1 cellular context compared by ENCODE assay signal in the genomic region with DNA sequence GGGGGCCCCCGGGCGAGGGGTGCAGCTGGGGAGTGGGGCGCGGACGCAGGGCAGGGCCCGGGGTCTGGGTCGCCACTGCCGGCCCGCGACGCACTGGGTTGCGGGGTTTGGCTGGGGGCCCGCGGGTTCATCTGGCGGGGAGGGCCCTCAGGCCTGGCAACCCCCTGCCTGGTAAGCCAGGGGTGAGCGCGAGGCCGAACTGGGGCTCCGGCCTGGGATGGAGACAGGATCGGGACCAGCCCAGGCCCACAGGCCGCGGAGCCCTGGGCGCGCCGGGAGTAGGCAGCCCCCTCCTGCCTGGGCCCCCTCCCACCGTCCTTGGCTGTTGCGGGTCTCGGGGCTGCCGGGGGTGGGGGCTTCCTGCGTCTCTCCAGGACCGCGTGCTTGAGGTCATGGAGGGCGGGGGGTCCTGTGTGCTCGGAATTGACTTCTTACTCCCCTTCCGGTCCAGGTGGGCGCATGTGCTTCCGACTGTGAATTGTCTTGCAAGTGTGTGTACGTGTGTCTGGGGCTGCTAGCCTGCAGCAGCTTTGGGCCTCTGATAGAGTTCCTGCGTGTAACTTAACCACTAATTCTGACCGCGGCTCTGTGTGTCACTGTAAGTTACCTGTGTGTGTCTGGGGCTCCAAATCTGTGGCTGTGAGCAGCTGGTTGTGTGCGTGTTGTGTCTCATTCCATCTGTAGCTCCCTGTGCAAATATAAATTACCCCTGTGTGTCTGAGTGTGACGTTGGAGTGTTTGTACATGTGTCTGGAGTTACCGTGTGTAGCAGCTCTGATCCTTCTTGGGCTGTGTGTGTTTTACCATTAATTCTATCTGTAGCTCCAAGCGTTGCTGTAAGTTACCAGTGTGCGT.
A peak's percentile ranks its signal among the peaks of the same experiment; 100 is the strongest.
TF ChIP-seq lines count a peak whose summit lies in the region.

No MANE protein-coding gene starts in this region.

TF ChIP-seq in HepG2, 621 proteins besides CTCF, POLR2A, EP300 and RAD21 (continued from another document and continues in another):
- TF ChIP-seq, protein P1, sequence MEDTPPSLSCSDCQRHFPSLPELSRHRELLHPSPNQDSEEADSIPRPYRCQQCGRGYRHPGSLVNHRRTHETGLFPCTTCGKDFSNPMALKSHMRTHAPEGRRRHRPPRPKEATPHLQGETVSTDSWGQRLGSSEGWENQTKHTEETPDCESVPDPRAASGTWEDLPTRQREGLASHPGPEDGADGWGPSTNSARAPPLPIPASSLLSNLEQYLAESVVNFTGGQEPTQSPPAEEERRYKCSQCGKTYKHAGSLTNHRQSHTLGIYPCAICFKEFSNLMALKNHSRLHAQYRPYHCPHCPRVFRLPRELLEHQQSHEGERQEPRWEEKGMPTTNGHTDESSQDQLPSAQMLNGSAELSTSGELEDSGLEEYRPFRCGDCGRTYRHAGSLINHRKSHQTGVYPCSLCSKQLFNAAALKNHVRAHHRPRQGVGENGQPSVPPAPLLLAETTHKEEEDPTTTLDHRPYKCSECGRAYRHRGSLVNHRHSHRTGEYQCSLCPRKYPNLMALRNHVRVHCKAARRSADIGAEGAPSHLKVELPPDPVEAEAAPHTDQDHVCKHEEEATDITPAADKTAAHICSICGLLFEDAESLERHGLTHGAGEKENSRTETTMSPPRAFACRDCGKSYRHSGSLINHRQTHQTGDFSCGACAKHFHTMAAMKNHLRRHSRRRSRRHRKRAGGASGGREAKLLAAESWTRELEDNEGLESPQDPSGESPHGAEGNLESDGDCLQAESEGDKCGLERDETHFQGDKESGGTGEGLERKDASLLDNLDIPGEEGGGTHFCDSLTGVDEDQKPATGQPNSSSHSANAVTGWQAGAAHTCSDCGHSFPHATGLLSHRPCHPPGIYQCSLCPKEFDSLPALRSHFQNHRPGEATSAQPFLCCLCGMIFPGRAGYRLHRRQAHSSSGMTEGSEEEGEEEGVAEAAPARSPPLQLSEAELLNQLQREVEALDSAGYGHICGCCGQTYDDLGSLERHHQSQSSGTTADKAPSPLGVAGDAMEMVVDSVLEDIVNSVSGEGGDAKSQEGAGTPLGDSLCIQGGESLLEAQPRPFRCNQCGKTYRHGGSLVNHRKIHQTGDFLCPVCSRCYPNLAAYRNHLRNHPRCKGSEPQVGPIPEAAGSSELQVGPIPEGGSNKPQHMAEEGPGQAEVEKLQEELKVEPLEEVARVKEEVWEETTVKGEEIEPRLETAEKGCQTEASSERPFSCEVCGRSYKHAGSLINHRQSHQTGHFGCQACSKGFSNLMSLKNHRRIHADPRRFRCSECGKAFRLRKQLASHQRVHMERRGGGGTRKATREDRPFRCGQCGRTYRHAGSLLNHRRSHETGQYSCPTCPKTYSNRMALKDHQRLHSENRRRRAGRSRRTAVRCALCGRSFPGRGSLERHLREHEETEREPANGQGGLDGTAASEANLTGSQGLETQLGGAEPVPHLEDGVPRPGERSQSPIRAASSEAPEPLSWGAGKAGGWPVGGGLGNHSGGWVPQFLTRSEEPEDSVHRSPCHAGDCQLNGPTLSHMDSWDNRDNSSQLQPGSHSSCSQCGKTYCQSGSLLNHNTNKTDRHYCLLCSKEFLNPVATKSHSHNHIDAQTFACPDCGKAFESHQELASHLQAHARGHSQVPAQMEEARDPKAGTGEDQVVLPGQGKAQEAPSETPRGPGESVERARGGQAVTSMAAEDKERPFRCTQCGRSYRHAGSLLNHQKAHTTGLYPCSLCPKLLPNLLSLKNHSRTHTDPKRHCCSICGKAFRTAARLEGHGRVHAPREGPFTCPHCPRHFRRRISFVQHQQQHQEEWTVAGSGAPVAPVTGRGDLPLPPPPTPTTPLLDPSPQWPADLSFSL (CRISPR knock-in tag; IDR thresholded peaks at IDR 0.05) = peak; percentile 68; the same call in 1 of the 2 replicates
- TF ChIP-seq, protein P2, sequence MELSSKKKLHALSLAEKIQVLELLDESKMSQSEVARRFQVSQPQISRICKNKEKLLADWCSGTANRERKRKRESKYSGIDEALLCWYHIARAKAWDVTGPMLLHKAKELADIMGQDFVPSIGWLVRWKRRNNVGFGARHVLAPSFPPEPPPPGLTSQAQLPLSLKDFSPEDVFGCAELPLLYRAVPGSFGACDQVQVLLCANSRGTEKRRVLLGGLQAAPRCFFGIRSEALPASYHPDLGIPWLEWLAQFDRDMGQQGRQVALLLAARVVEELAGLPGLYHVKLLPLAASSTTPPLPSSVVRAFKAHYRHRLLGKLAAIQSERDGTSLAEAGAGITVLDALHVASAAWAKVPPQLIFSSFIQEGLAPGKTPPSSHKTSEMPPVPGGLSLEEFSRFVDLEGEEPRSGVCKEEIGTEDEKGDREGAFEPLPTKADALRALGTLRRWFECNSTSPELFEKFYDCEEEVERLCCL (CRISPR knock-in tag; IDR thresholded peaks at IDR 0.05; ENCODE audit: borderline replicate concordance) = no peak
- TF ChIP-seq ZBTB3 (CRISPR knock-in tag; IDR thresholded peaks at IDR 0.05; ENCODE audit: borderline replicate concordance, low read depth) = no peak
- no peak for TF ChIP-seq ARID2 (CRISPR knock-in tag; IDR thresholded peaks at IDR 0.05; ENCODE audit: borderline replicate concordance)
- TF ChIP-seq ASH2L (IDR thresholded peaks at IDR 0.05; ENCODE audit: insufficient read length, low read depth, low read length) = no peak
- no peak for TF ChIP-seq ZFYVE20 (CRISPR knock-in tag; IDR thresholded peaks at IDR 0.05; ENCODE audit: borderline replicate concordance, low read depth)
- 0 out of 2 replicates have a peak, but pooled peaks have one; percentile 45 for TF ChIP-seq ZNF563 (CRISPR knock-in tag; IDR thresholded peaks at IDR 0.05)
- TF ChIP-seq, protein P3, sequence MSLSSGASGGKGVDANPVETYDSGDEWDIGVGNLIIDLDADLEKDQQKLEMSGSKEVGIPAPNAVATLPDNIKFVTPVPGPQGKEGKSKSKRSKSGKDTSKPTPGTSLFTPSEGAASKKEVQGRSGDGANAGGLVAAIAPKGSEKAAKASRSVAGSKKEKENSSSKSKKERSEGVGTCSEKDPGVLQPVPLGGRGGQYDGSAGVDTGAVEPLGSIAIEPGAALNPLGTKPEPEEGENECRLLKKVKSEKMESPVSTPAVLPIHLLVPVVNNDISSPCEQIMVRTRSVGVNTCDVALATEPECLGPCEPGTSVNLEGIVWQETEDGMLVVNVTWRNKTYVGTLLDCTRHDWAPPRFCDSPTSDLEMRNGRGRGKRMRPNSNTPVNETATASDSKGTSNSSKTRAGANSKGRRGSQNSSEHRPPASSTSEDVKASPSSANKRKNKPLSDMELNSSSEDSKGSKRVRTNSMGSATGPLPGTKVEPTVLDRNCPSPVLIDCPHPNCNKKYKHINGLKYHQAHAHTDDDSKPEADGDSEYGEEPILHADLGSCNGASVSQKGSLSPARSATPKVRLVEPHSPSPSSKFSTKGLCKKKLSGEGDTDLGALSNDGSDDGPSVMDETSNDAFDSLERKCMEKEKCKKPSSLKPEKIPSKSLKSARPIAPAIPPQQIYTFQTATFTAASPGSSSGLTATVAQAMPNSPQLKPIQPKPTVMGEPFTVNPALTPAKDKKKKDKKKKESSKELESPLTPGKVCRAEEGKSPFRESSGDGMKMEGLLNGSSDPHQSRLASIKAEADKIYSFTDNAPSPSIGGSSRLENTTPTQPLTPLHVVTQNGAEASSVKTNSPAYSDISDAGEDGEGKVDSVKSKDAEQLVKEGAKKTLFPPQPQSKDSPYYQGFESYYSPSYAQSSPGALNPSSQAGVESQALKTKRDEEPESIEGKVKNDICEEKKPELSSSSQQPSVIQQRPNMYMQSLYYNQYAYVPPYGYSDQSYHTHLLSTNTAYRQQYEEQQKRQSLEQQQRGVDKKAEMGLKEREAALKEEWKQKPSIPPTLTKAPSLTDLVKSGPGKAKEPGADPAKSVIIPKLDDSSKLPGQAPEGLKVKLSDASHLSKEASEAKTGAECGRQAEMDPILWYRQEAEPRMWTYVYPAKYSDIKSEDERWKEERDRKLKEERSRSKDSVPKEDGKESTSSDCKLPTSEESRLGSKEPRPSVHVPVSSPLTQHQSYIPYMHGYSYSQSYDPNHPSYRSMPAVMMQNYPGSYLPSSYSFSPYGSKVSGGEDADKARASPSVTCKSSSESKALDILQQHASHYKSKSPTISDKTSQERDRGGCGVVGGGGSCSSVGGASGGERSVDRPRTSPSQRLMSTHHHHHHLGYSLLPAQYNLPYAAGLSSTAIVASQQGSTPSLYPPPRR (CRISPR knock-in tag; IDR thresholded peaks at IDR 0.05; ENCODE audit: borderline replicate concordance) = peak; percentile 44; the same call in 1 of the 2 replicates
- no peak for TF ChIP-seq ZNF234 (CRISPR knock-in tag; conservative IDR thresholded peaks at IDR 0.05)
- no peak for TF ChIP-seq BCL6 (CRISPR knock-in tag; IDR thresholded peaks at IDR 0.05)
- TF ChIP-seq, protein P4, sequence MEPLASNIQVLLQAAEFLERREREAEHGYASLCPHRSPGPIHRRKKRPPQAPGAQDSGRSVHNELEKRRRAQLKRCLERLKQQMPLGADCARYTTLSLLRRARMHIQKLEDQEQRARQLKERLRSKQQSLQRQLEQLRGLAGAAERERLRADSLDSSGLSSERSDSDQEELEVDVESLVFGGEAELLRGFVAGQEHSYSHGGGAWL (CRISPR knock-in tag; IDR thresholded peaks at IDR 0.05) = 0 out of 2 replicates have a peak, but pooled peaks have one; percentile 10
- TF ChIP-seq PHF20 (CRISPR knock-in tag; IDR thresholded peaks at IDR 0.05) = 0 out of 2 replicates have a peak, but pooled peaks have one; percentile 29
- peak; percentile 48; the same call in 1 of the 2 replicates for TF ChIP-seq YEATS2 (CRISPR knock-in tag; IDR thresholded peaks at IDR 0.05; ENCODE audit: borderline replicate concordance)
- no peak for TF ChIP-seq RFX3 (CRISPR knock-in tag; IDR thresholded peaks at IDR 0.05)
- TF ChIP-seq SALL1 (CRISPR knock-in tag; IDR thresholded peaks at IDR 0.05) = 0 out of 2 replicates have a peak, but pooled peaks have one; percentile 23
- TF ChIP-seq ZSCAN29 (CRISPR knock-in tag; conservative IDR thresholded peaks at IDR 0.05) = no peak
- no peak for TF ChIP-seq GABPA (IDR thresholded peaks at IDR 0.05; ENCODE audit: low read depth, low read length)
- TF ChIP-seq GABPA (CRISPR knock-in tag; IDR thresholded peaks at IDR 0.05; ENCODE audit: low read depth) = peak; percentile 63
- TF ChIP-seq SAP130 (CRISPR knock-in tag; IDR thresholded peaks at IDR 0.05; ENCODE audit: low read depth) = peak; percentile 57
- TF ChIP-seq ZNF33A (CRISPR knock-in tag; IDR thresholded peaks at IDR 0.05; ENCODE audit: borderline replicate concordance) = no peak
- peak; percentile 13; the same call in 1 of the 2 replicates for TF ChIP-seq KDM5B (CRISPR knock-in tag; IDR thresholded peaks at IDR 0.05; ENCODE audit: borderline replicate concordance)
- TF ChIP-seq TBX3 (IDR thresholded peaks at IDR 0.05; ENCODE audit: borderline replicate concordance) = no peak
- TF ChIP-seq, protein P5, sequence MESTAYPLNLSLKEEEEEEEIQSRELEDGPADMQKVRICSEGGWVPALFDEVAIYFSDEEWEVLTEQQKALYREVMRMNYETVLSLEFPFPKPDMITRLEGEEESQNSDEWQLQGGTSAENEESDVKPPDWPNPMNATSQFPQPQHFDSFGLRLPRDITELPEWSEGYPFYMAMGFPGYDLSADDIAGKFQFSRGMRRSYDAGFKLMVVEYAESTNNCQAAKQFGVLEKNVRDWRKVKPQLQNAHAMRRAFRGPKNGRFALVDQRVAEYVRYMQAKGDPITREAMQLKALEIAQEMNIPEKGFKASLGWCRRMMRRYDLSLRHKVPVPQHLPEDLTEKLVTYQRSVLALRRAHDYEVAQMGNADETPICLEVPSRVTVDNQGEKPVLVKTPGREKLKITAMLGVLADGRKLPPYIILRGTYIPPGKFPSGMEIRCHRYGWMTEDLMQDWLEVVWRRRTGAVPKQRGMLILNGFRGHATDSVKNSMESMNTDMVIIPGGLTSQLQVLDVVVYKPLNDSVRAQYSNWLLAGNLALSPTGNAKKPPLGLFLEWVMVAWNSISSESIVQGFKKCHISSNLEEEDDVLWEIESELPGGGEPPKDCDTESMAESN (CRISPR knock-in tag; conservative IDR thresholded peaks at IDR 0.05) = no peak
- TF ChIP-seq, protein P6, sequence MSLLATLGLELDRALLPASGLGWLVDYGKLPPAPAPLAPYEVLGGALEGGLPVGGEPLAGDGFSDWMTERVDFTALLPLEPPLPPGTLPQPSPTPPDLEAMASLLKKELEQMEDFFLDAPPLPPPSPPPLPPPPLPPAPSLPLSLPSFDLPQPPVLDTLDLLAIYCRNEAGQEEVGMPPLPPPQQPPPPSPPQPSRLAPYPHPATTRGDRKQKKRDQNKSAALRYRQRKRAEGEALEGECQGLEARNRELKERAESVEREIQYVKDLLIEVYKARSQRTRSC (CRISPR knock-in tag; IDR thresholded peaks at IDR 0.05; ENCODE audit: low read depth) = 0 out of 2 replicates have a peak, but pooled peaks have one; percentile 35
- no peak for TF ChIP-seq RBM22 (optimal IDR thresholded peaks at IDR 0.05; ENCODE audit: low read length)
- no peak for TF ChIP-seq NR2F6 (IDR thresholded peaks at IDR 0.05)
- peak; percentile 18; the same call in 1 of the 2 replicates for TF ChIP-seq NR2F6 (CRISPR knock-in tag; IDR thresholded peaks at IDR 0.05)
- TF ChIP-seq, protein P7, sequence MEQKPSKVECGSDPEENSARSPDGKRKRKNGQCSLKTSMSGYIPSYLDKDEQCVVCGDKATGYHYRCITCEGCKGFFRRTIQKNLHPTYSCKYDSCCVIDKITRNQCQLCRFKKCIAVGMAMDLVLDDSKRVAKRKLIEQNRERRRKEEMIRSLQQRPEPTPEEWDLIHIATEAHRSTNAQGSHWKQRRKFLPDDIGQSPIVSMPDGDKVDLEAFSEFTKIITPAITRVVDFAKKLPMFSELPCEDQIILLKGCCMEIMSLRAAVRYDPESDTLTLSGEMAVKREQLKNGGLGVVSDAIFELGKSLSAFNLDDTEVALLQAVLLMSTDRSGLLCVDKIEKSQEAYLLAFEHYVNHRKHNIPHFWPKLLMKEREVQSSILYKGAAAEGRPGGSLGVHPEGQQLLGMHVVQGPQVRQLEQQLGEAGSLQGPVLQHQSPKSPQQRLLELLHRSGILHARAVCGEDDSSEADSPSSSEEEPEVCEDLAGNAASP (CRISPR knock-in tag; IDR thresholded peaks at IDR 0.05; ENCODE audit: borderline replicate concordance) = no peak
- TF ChIP-seq ZBTB20 (CRISPR knock-in tag; IDR thresholded peaks at IDR 0.05; ENCODE audit: borderline replicate concordance, low read depth) = no peak
- TF ChIP-seq ZMAT3 (CRISPR knock-in tag; conservative IDR thresholded peaks at IDR 0.05) = no peak
- peak; percentile 78 for TF ChIP-seq RBFOX2 (IDR thresholded peaks at IDR 0.05; ENCODE audit: low read depth, low read length)
- TF ChIP-seq KLF13 (CRISPR knock-in tag; IDR thresholded peaks at IDR 0.05) = no peak
- no peak for TF ChIP-seq POLR2AphosphoS2 (IDR thresholded peaks at IDR 0.05; ENCODE audit: low read depth, low read length)
